Comparison of ENCODE assay signal across 9 cellular contexts in genomic region chr22:28129319-28129962, GRCh38.
"Had no signal": no experiment of that assay in that cellular context is flagged by ENCODE, and none has a peak within 500 bp of the region (broad histone marks: within the 10 kb centered on the region; RNA-seq: fewer than 3 reads in every experiment).

No MANE protein-coding gene starts in this region.

- H3K36me3 ChIP-seq: breast epithelium had no signal

- H3K4me3 Mint-ChIP-seq: activated naive CD8-positive, alpha-beta T cell; nephron; type B pancreatic cell had no signal

- H3K27ac Mint-ChIP-seq: activated naive CD8-positive, alpha-beta T cell; nephron; type B pancreatic cell had no signal

- H3K4me1 ChIP-seq: breast epithelium had no signal

- H3K4me3 ChIP-seq: breast epithelium had no signal

- H3K9me3 ChIP-seq: breast epithelium had no signal

- H3K27me3 ChIP-seq: breast epithelium had no signal

- DNase-seq: activated T-cell treated with anti-CD3 and anti-CD28 coated beads, Interleukin-2, amount 50 U/mL, for 1 hour; glutamatergic neuron; mammary epithelial cell; stimulated activated CD4-positive, alpha-beta T cell treated with anti-CD3 and anti-CD28 coated beads, Interleukin-2, amount 100 ng/mL, for 48 hours; stimulated activated naive CD4-positive, alpha-beta T cell treated with Interleukin-2 at 50 U/mL for 16 hours had no signal

- H3K4me1 Mint-ChIP-seq: nephron had no signal

- H3K27me3 Mint-ChIP-seq: activated naive CD8-positive, alpha-beta T cell; type B pancreatic cell had no signal

- H3K27ac ChIP-seq: breast epithelium had no signal
